Comparison of ENCODE assay signal across 1 cellular context in the genomic region with DNA sequence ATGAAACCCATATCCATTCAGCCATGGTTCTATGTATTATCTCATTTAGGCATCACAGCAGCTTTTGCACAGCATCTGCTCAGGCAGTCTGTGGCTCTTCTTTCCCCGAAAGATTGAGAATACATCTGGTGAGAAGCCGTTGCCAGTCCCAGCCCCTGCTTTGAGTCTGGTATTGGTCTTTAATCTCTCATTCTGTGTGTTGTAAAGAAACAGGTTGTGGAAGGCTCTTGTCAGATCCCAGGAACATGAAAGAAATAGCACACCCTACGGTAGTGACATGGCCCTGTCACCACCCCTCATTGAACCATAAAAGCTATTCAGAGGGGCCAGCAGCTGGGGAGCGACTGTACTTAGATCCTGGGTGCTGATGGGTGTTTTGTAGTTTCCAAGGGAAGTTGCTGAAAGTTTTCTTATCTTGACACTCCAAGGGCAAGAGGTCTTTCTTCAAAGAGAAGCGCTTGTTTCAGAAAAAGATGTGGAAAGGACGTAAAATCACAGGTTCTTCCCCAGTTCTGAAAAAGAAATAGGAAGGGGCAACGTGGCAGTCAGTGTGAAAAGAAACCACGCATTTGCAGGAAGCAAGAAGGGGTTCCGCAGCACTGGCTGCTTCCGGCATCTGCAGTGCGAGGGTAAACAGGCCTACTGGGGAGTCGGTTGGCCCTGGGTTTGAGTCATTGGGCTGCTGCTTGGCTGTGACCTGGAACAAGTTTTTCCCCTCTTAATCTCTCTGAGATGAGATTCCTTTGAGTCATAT.
TF ChIP-seq lines count a peak whose summit lies in the region.

No MANE protein-coding gene starts in this region.

TF ChIP-seq in K562, 482 proteins besides CTCF, POLR2A, EP300 and RAD21 (continued from another document and continues in another):
- TF ChIP-seq, protein P1, sequence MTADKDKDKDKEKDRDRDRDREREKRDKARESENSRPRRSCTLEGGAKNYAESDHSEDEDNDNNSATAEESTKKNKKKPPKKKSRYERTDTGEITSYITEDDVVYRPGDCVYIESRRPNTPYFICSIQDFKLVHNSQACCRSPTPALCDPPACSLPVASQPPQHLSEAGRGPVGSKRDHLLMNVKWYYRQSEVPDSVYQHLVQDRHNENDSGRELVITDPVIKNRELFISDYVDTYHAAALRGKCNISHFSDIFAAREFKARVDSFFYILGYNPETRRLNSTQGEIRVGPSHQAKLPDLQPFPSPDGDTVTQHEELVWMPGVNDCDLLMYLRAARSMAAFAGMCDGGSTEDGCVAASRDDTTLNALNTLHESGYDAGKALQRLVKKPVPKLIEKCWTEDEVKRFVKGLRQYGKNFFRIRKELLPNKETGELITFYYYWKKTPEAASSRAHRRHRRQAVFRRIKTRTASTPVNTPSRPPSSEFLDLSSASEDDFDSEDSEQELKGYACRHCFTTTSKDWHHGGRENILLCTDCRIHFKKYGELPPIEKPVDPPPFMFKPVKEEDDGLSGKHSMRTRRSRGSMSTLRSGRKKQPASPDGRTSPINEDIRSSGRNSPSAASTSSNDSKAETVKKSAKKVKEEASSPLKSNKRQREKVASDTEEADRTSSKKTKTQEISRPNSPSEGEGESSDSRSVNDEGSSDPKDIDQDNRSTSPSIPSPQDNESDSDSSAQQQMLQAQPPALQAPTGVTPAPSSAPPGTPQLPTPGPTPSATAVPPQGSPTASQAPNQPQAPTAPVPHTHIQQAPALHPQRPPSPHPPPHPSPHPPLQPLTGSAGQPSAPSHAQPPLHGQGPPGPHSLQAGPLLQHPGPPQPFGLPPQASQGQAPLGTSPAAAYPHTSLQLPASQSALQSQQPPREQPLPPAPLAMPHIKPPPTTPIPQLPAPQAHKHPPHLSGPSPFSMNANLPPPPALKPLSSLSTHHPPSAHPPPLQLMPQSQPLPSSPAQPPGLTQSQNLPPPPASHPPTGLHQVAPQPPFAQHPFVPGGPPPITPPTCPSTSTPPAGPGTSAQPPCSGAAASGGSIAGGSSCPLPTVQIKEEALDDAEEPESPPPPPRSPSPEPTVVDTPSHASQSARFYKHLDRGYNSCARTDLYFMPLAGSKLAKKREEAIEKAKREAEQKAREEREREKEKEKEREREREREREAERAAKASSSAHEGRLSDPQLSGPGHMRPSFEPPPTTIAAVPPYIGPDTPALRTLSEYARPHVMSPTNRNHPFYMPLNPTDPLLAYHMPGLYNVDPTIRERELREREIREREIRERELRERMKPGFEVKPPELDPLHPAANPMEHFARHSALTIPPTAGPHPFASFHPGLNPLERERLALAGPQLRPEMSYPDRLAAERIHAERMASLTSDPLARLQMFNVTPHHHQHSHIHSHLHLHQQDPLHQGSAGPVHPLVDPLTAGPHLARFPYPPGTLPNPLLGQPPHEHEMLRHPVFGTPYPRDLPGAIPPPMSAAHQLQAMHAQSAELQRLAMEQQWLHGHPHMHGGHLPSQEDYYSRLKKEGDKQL (CRISPR knock-in tag; IDR thresholded peaks at IDR 0.05; ENCODE audit: borderline replicate concordance): 0 out of 2 replicates have a peak, but pooled peaks have one; percentile 13
- TF ChIP-seq CHD2 (IDR thresholded peaks at IDR 0.05; ENCODE audit: low read depth, low read length) (no peak), GTF2E2 (tag; IDR thresholded peaks at IDR 0.05) (no peak), ZNF41 (CRISPR knock-in tag; conservative IDR thresholded peaks at IDR 0.05) (0 out of 2 replicates have a peak, but pooled peaks have one; percentile 3), MCM3 (IDR thresholded peaks at IDR 0.05) (no peak), NR1H2 (CRISPR knock-in tag; IDR thresholded peaks at IDR 0.05) (no peak), ZFP36 (IDR thresholded peaks at IDR 0.05; ENCODE audit: low read depth, low read length, partially characterized antibody) (peak; percentile 12), FOSL1 (tag; conservative IDR thresholded peaks at IDR 0.05) (peak; percentile 18), RCOR1 (IDR thresholded peaks at IDR 0.05; ENCODE audit: borderline replicate concordance in 1 of 2, low read depth in 2 of 2, low read length in 2 of 2) (no peak), HIVEP1 (CRISPR knock-in tag; IDR thresholded peaks at IDR 0.05) (no peak), ETV1 (tag; conservative IDR thresholded peaks at IDR 0.05; ENCODE audit: low read depth) (0 out of 2 replicates have a peak, but pooled peaks have one; percentile 17), ZNF75A (CRISPR knock-in tag; IDR thresholded peaks at IDR 0.05) (no peak), PHB (CRISPR knock-in tag; IDR thresholded peaks at IDR 0.05) (no peak), CREBBP (IDR thresholded peaks at IDR 0.05; ENCODE audit: low read depth, low read length) (no peak), MTA2 (IDR thresholded peaks at IDR 0.05; ENCODE audit: low read depth) (no peak), ASH1L (IDR thresholded peaks at IDR 0.05; ENCODE audit: borderline replicate concordance, low read depth, partially characterized antibody) (no peak), TAL1 (IDR thresholded peaks at IDR 0.05) (peak; percentile 26; the same call in 1 of the 2 replicates), ZBTB17 (CRISPR knock-in tag; IDR thresholded peaks at IDR 0.05) (peak; percentile 54; the same call in 1 of the 2 replicates), SMARCA5 (IDR thresholded peaks at IDR 0.05) (peak; percentile 17; the same call in 1 of the 2 replicates), HDAC8 (tag; IDR thresholded peaks at IDR 0.05) (no peak), CHD1 (IDR thresholded peaks at IDR 0.05; ENCODE audit: low read length) (no peak), BRD4 (IDR thresholded peaks at IDR 0.05) (no peak), ARID1B (IDR thresholded peaks at IDR 0.05) (peak; percentile 35), MECOM (CRISPR knock-in tag; IDR thresholded peaks at IDR 0.05) (0 out of 2 replicates have a peak, but pooled peaks have one; percentile 5), ZFPM2 (CRISPR knock-in tag; IDR thresholded peaks at IDR 0.05) (no peak), ZNF124 (CRISPR knock-in tag; IDR thresholded peaks at IDR 0.05) (no peak), ESRRA (IDR thresholded peaks at IDR 0.05; ENCODE audit: borderline replicate concordance, low read depth) (peak; percentile 66), GATAD2A (IDR thresholded peaks at IDR 0.05) (0 out of 2 replicates have a peak, but pooled peaks have one; percentile 27), CBFB (CRISPR knock-in tag; IDR thresholded peaks at IDR 0.05) (no peak), SRSF3 (IDR thresholded peaks at IDR 0.05; ENCODE audit: insufficient read depth, low read length) (no peak), ZNF644 (tag; IDR thresholded peaks at IDR 0.05; ENCODE audit: low read depth) (no peak; the same call in none of the 2 replicates), TCF3 (CRISPR knock-in tag; IDR thresholded peaks at IDR 0.05) (no peak; the same call in 1 of the 2 replicates), DPF2 (IDR thresholded peaks at IDR 0.05) (peak; percentile 71), E2F3 (CRISPR knock-in tag; IDR thresholded peaks at IDR 0.05) (0 out of 2 replicates have a peak, but pooled peaks have one; percentile 14), SMARCB1 (IDR thresholded peaks at IDR 0.05; ENCODE audit: insufficient read length, low read depth) (no peak), RNF2 (IDR thresholded peaks at IDR 0.05) (peak; percentile 28; the same call in 1 of the 2 replicates), PTRF (tag; IDR thresholded peaks at IDR 0.05) (0 out of 2 replicates have a peak, but pooled peaks have one; percentile 14), SLC30A9 (CRISPR knock-in tag; IDR thresholded peaks at IDR 0.05) (no peak), TRIM28 (IDR thresholded peaks at IDR 0.05) (0 out of 2 replicates have a peak, but pooled peaks have one; percentile 25), ZNF444 (CRISPR knock-in tag; IDR thresholded peaks at IDR 0.05) (no peak), CREB1 (IDR thresholded peaks at IDR 0.05) (0 out of 2 replicates have a peak, but pooled peaks have one; percentile 1), CREB1 (CRISPR knock-in tag; IDR thresholded peaks at IDR 0.05) (no peak), TEAD2 (tag; IDR thresholded peaks at IDR 0.05) (no peak)
- TF ChIP-seq, protein P2, sequence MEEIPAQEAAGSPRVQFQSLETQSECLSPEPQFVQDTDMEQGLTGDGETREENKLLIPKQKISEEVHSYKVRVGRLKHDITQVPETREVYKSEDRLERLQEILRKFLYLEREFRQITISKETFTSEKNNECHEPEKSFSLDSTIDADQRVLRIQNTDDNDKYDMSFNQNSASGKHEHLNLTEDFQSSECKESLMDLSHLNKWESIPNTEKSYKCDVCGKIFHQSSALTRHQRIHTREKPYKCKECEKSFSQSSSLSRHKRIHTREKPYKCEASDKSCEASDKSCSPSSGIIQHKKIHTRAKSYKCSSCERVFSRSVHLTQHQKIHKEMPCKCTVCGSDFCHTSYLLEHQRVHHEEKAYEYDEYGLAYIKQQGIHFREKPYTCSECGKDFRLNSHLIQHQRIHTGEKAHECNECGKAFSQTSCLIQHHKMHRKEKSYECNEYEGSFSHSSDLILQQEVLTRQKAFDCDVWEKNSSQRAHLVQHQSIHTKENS (CRISPR knock-in tag; IDR thresholded peaks at IDR 0.05): no peak
- TF ChIP-seq, protein P3, sequence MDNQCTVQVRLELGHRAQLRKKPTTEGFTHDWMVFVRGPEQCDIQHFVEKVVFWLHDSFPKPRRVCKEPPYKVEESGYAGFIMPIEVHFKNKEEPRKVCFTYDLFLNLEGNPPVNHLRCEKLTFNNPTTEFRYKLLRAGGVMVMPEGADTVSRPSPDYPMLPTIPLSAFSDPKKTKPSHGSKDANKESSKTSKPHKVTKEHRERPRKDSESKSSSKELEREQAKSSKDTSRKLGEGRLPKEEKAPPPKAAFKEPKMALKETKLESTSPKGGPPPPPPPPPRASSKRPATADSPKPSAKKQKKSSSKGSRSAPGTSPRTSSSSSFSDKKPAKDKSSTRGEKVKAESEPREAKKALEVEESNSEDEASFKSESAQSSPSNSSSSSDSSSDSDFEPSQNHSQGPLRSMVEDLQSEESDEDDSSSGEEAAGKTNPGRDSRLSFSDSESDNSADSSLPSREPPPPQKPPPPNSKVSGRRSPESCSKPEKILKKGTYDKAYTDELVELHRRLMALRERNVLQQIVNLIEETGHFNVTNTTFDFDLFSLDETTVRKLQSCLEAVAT (IDR thresholded peaks at IDR 0.05): no peak
- TF ChIP-seq, protein P4, sequence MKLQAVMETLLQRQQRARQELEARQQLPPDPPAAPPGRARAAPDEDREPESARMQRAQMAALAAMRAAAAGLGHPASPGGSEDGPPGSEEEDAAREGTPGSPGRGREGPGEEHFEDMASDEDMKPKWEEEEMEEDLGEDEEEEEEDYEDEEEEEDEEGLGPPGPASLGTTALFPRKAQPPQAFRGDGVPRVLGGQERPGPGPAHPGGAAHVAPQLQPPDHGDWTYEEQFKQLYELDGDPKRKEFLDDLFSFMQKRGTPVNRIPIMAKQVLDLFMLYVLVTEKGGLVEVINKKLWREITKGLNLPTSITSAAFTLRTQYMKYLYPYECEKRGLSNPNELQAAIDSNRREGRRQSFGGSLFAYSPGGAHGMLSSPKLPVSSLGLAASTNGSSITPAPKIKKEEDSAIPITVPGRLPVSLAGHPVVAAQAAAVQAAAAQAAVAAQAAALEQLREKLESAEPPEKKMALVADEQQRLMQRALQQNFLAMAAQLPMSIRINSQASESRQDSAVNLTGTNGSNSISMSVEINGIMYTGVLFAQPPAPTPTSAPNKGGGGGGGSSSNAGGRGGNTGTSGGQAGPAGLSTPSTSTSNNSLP (IDR thresholded peaks at IDR 0.05; ENCODE audit: borderline replicate concordance, low read depth, low read length): no peak
- TF ChIP-seq, protein P5, sequence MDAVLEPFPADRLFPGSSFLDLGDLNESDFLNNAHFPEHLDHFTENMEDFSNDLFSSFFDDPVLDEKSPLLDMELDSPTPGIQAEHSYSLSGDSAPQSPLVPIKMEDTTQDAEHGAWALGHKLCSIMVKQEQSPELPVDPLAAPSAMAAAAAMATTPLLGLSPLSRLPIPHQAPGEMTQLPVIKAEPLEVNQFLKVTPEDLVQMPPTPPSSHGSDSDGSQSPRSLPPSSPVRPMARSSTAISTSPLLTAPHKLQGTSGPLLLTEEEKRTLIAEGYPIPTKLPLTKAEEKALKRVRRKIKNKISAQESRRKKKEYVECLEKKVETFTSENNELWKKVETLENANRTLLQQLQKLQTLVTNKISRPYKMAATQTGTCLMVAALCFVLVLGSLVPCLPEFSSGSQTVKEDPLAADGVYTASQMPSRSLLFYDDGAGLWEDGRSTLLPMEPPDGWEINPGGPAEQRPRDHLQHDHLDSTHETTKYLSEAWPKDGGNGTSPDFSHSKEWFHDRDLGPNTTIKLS (IDR thresholded peaks at IDR 0.05; ENCODE audit: borderline replicate concordance, low read depth): peak; percentile 53; the same call in 1 of the 2 replicates
- TF ChIP-seq, protein P6, sequence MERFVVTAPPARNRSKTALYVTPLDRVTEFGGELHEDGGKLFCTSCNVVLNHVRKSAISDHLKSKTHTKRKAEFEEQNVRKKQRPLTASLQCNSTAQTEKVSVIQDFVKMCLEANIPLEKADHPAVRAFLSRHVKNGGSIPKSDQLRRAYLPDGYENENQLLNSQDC (CRISPR knock-in tag; IDR thresholded peaks at IDR 0.05): no peak
- TF ChIP-seq, protein P7, sequence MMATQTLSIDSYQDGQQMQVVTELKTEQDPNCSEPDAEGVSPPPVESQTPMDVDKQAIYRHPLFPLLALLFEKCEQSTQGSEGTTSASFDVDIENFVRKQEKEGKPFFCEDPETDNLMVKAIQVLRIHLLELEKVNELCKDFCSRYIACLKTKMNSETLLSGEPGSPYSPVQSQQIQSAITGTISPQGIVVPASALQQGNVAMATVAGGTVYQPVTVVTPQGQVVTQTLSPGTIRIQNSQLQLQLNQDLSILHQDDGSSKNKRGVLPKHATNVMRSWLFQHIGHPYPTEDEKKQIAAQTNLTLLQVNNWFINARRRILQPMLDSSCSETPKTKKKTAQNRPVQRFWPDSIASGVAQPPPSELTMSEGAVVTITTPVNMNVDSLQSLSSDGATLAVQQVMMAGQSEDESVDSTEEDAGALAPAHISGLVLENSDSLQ (IDR thresholded peaks at IDR 0.05): peak; percentile 67
- TF ChIP-seq, protein P8, sequence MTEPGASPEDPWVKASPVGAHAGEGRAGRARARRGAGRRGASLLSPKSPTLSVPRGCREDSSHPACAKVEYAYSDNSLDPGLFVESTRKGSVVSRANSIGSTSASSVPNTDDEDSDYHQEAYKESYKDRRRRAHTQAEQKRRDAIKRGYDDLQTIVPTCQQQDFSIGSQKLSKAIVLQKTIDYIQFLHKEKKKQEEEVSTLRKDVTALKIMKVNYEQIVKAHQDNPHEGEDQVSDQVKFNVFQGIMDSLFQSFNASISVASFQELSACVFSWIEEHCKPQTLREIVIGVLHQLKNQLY (CRISPR knock-in tag; conservative IDR thresholded peaks at IDR 0.05): no peak
- TF ChIP-seq, protein P9, sequence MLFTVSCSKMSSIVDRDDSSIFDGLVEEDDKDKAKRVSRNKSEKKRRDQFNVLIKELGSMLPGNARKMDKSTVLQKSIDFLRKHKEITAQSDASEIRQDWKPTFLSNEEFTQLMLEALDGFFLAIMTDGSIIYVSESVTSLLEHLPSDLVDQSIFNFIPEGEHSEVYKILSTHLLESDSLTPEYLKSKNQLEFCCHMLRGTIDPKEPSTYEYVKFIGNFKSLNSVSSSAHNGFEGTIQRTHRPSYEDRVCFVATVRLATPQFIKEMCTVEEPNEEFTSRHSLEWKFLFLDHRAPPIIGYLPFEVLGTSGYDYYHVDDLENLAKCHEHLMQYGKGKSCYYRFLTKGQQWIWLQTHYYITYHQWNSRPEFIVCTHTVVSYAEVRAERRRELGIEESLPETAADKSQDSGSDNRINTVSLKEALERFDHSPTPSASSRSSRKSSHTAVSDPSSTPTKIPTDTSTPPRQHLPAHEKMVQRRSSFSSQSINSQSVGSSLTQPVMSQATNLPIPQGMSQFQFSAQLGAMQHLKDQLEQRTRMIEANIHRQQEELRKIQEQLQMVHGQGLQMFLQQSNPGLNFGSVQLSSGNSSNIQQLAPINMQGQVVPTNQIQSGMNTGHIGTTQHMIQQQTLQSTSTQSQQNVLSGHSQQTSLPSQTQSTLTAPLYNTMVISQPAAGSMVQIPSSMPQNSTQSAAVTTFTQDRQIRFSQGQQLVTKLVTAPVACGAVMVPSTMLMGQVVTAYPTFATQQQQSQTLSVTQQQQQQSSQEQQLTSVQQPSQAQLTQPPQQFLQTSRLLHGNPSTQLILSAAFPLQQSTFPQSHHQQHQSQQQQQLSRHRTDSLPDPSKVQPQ (CRISPR knock-in tag; IDR thresholded peaks at IDR 0.05; ENCODE audit: borderline replicate concordance): no peak
